Comparison of ENCODE assay signal across 18 cellular contexts in the genomic region with DNA sequence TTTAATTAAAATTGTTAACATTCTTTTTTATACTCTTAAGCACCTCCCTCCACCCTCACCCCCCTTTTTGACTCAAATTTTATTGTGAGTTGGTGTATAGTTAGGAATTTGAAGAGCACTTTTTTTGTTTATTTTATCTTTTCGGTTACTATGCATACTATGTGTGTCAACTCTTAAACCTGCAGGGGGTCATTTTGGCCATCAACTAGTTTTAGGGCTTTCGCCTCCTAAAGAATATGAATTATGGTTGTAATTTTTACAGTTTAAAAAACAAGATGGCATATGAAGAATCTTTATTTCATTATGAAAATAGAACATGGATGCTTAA. TPM values are rescaled to one million over a fixed set of nuclear protein-coding genes. Genes with fewer than 3 reads are reported as not detected.
DNase-seq lines count a peak whose midpoint lies in the region; ATAC-seq, FAIRE-seq and TF ChIP-seq lines count a peak whose summit lies in the region.
"Had no signal": no experiment of that assay in that cellular context is flagged by ENCODE, and none has a peak within 500 bp of the region (broad histone marks: within the 10 kb centered on the region; RNA-seq: fewer than 3 reads in every experiment).

No MANE protein-coding gene starts in this region.

- no peaks in the 10 kb centered on the region for H3K27me3 Mint-ChIP-seq in osteocyte (ENCODE audit: unreplicated experiment)
- H3K27me3 Mint-ChIP-seq in naive thymus-derived CD4-positive, alpha-beta T cell, result no peaks in the 10 kb centered on the region

- H3K79me2 ChIP-seq in DOHH2 (ENCODE audit: control insufficient read depth, low read length) (peaks cover 98% of the 10 kb centered on the region), GM23248 (ENCODE audit: insufficient read depth) (peaks cover 100% of the 10 kb centered on the region)

- H3K4me3 Mint-ChIP-seq in osteocyte (ENCODE audit: unreplicated experiment), result no peak overlapping the region
- no peak overlapping the region for H3K4me3 Mint-ChIP-seq in naive thymus-derived CD4-positive, alpha-beta T cell

- no peak for ATAC-seq in naive thymus-derived CD4-positive, alpha-beta T cell

- POLR2A ChIA-PET in naive thymus-derived CD4-positive, alpha-beta T cell (lab: Charles Lee), result interaction anchor here (1.4 kb wide), 1 partner anchor 9 kb away, joined by 4 read pairs; the partner anchor contains the start of gene BACH1

- TF ChIP-seq CTCF in DOHH2 (IDR thresholded peaks at IDR 0.05; ENCODE audit: low read depth, low read length, poor library complexity, severe bottlenecking), result no peak
- TF ChIP-seq CTCF in osteocyte (IDR thresholded peaks at IDR 0.05), result no peak

- no peak for FAIRE-seq in GM12891 (lab: Jason Lieb, UNC)

- H3K27ac Mint-ChIP-seq in osteocyte (ENCODE audit: unreplicated experiment), result peak overlapping the region; percentile 16
- peak overlapping the region in 1 of 9 donors; percentile 19 for H3K27ac Mint-ChIP-seq in naive thymus-derived CD4-positive, alpha-beta T cell

- in situ Hi-C loops in GM23248 (cut with MboI), result no loop called here

- H3K9ac ChIP-seq in GM23248, result no peak overlapping the region

- H3K36me3 ChIP-seq in DOHH2 (ENCODE audit: control insufficient read depth, low read length) (peaks cover 22% of the 10 kb centered on the region), GM23248 (ENCODE audit: low read depth) (peaks cover 9% of the 10 kb centered on the region; the same call in 1 of the 2 replicates), H7 (replicated peaks; ENCODE audit: control insufficient read depth, insufficient read depth, low read length) (no peaks in the 10 kb centered on the region)
- no peaks in the 10 kb centered on the region for H3K36me3 ChIP-seq in naive thymus-derived CD4-positive, alpha-beta T cell (ENCODE audit: control insufficient read depth in 2 of 3, insufficient read depth in 3 of 3, low read length in 3 of 3)
- H3K36me3 ChIP-seq: HAP-1 had no signal

- H3K4me2 ChIP-seq in DOHH2 (ENCODE audit: low read length), result peak overlapping the region; percentile 78
- peak overlapping the region; percentile 22 for H3K4me2 ChIP-seq in GM23248 (ENCODE audit: unreplicated experiment)

- H3K4me3 ChIP-seq in DOHH2 (ENCODE audit: low read length), result peak overlapping the region; percentile 63
- H3K4me3 ChIP-seq in GM23248, result no peak overlapping the region
- H3K4me3 ChIP-seq in H7 (ENCODE audit: insufficient read depth, low read depth, low read length), result no peak overlapping the region
- no peak overlapping the region for H3K4me3 ChIP-seq in naive thymus-derived CD4-positive, alpha-beta T cell (ENCODE audit: low read length)
- H3K4me3 ChIP-seq: HAP-1, SK-N-MC had no signal

- peaks cover 10% of the 10 kb centered on the region; the same call in 1 of the 2 replicates for H4K20me1 ChIP-seq in DOHH2 (ENCODE audit: control insufficient read depth, insufficient read depth, low read depth, low read length)
- H4K20me1 ChIP-seq in GM23248 (ENCODE audit: insufficient read depth), result peaks cover 46% of the 10 kb centered on the region; the same call in 1 of the 2 replicates

- peaks cover 20% of the 10 kb centered on the region for H3F3A ChIP-seq in DOHH2 (ENCODE audit: control insufficient read depth, insufficient read depth)
- peaks cover 37% of the 10 kb centered on the region for H3F3A ChIP-seq in GM23248 (ENCODE audit: insufficient read depth)

- H3K4me1 ChIP-seq in DOHH2 (ENCODE audit: control insufficient read depth, low read length), result peaks cover 69% of the 10 kb centered on the region
- H3K4me1 ChIP-seq in GM23248 (ENCODE audit: insufficient read depth), result peaks cover 49% of the 10 kb centered on the region
- peaks cover 0 to 2% of the 10 kb centered on the region in 2 donors for H3K4me1 ChIP-seq in naive thymus-derived CD4-positive, alpha-beta T cell (ENCODE audit: control insufficient read depth in 2 of 2, insufficient read depth in 2 of 2, low read length in 2 of 2)

- H3K27ac ChIP-seq in DOHH2 (ENCODE audit: low read depth, low read length) (peak overlapping the region; percentile 89), GM23248 (peak overlapping the region; percentile 8)
- H3K27ac ChIP-seq in naive thymus-derived CD4-positive, alpha-beta T cell (ENCODE audit: low read depth, low read length), result no peak overlapping the region
- H3K27ac ChIP-seq: SK-N-MC had no signal

- H3K4me1 Mint-ChIP-seq in osteocyte (ENCODE audit: unreplicated experiment), result peaks cover 64% of the 10 kb centered on the region
- peaks cover 34 to 87% (median 69%) of the 10 kb centered on the region in 7 donors for H3K4me1 Mint-ChIP-seq in naive thymus-derived CD4-positive, alpha-beta T cell

- H2AFZ ChIP-seq in GM23248, result no peak overlapping the region

- DNase-seq in GM23248 (no peak), M059J (ENCODE audit: low read depth) (peak; percentile 69), osteocyte (ENCODE audit: extremely low spot score, unreplicated experiment) (no peak), GM12891 (ENCODE audit: insufficient read length, low spot score) (no peak), H7 (no peak)
- DNase-seq in naive thymus-derived CD4-positive, alpha-beta T cell, result no peak
- DNase-seq: ACHN; DMS79 treated with DMSO at 0.1 percent for 48 hours; GF-D8; KG1; NCI-H1092 treated with DMSO at 0.1 percent for 48 hours; NCI-H146; NK-92 treated with Interleukin-12 subunit alpha and Interleukin-12 subunit beta, amount 100 ng/mL, for 24 hours; Right ventricle myocardium superior; T-helper 1 cell had no signal

- no peaks in the 10 kb centered on the region for H3K27me3 ChIP-seq in DOHH2 (ENCODE audit: control insufficient read depth, low read length)
- H3K27me3 ChIP-seq in GM23248 (replicated peaks; ENCODE audit: insufficient read depth), result no peaks in the 10 kb centered on the region
- no peaks in the 10 kb centered on the region for H3K27me3 ChIP-seq in H7 (ENCODE audit: control insufficient read depth, insufficient read depth, low read length)
- H3K27me3 ChIP-seq in naive thymus-derived CD4-positive, alpha-beta T cell (ENCODE audit: control insufficient read depth in 2 of 2, insufficient read depth in 2 of 2, low read length in 2 of 2), result no peaks in the 10 kb centered on the region

- CTCF ChIA-PET in naive thymus-derived CD4-positive, alpha-beta T cell (lab: Charles Lee), result no interaction called here

- peaks cover 6% of the 10 kb centered on the region for H3K9me3 Mint-ChIP-seq in osteocyte (ENCODE audit: unreplicated experiment)
- H3K9me3 Mint-ChIP-seq in naive thymus-derived CD4-positive, alpha-beta T cell, result peaks cover 0 to 6% (median 0%) of the 10 kb centered on the region in 11 donors

- no peak for TF ChIP-seq POLR2A in GM12891 (IDR thresholded peaks at IDR 0.05; ENCODE audit: low read depth, low read length)

- peaks cover 21% of the 10 kb centered on the region for H3K36me3 Mint-ChIP-seq in osteocyte (ENCODE audit: unreplicated experiment)
- H3K36me3 Mint-ChIP-seq in naive thymus-derived CD4-positive, alpha-beta T cell, result peaks cover 7 to 21% (median 17%) of the 10 kb centered on the region in 5 donors

- H3K9me2 ChIP-seq in DOHH2 (replicated peaks; ENCODE audit: control insufficient read depth, low read length) (no peaks in the 10 kb centered on the region), GM23248 (ENCODE audit: insufficient read depth) (no peaks in the 10 kb centered on the region)

- intact Hi-C loops in naive thymus-derived CD4-positive, alpha-beta T cell (cut with micrococcal nuclease), result loop anchor here (1.0 to 10.0 kb wide), 2 partner anchors 8 to 136 kb away; no protein-coding TSS in a partner anchor

- H3K9me3 ChIP-seq in DOHH2 (ENCODE audit: control insufficient read depth, insufficient read depth, low read length), result no peaks in the 10 kb centered on the region
- H3K9me3 ChIP-seq in GM23248 (ENCODE audit: low read depth), result no peaks in the 10 kb centered on the region
- no peaks in the 10 kb centered on the region for H3K9me3 ChIP-seq in naive thymus-derived CD4-positive, alpha-beta T cell (ENCODE audit: control insufficient read depth in 2 of 3, low read length in 3 of 3)
- H3K9me3 ChIP-seq: HAP-1 had no signal

- WGBS in GM23248 (ENCODE audit: low coverage in 1 of 2, low lambda C conversion rate in 2 of 2, missing lambda C conversion rate in 2 of 2), 2 experiments, result 90% methylated on average over 2 of the region's 2 CpGs

TF ChIP-seq in GM12891, 5 proteins besides CTCF, POLR2A, EP300 and RAD21:
- no peak for TF ChIP-seq POLR2AphosphoS5 (IDR thresholded peaks at IDR 0.05; ENCODE audit: low read depth, low read length)
- no peak for TF ChIP-seq POU2F2 (IDR thresholded peaks at IDR 0.05; ENCODE audit: low read depth, low read length)
- no peak for TF ChIP-seq PAX5 (IDR thresholded peaks at IDR 0.05; ENCODE audit: insufficient read depth, low read length, severe bottlenecking)
- no peak for TF ChIP-seq TAF1 (IDR thresholded peaks at IDR 0.05; ENCODE audit: low read depth, low read length)
- no peak for TF ChIP-seq SPI1 (IDR thresholded peaks at IDR 0.05; ENCODE audit: low read depth, low read length)

RNA-seq across cellular contexts. Expression of gene BACH1, which starts 9.7 kb away (rescaled TPM):
- 52.4 and 52.7 TPM in 2 replicates for total RNA-seq in GM23248 (2014; rRNA removed; shearing (Covaris generic))
- polyA plus RNA-seq in GM23248 (2016; fragmentation: Nextera tagmentation; extraction: Ambion mirVana), result 22.9 and 23.9 TPM in 2 replicates
- 25.5 and 38.3 TPM in 2 replicates for total RNA-seq in M059J (2014; rRNA removed; shearing (Covaris generic))
- total RNA-seq in osteocyte, result 93.8 and 95.0 TPM in 2 replicates
- 11.0 TPM for polyA plus RNA-seq in GM12891 (2012; ENCODE audit: low read depth, missing spikeins)
- 26.4 and 32.7 TPM in 2 replicates for total RNA-seq in H7 (2014; rRNA removed; shearing (Covaris generic))
- total RNA-seq in naive thymus-derived CD4-positive, alpha-beta T cell, result 10 to 100 TPM; 26.0 to 95.6 (median 45.5) TPM
- polyA plus RNA-seq in naive thymus-derived CD4-positive, alpha-beta T cell, result 10 to 100 TPM; 22.6 to 28.4 TPM
